9 cellular contexts compared by ENCODE assay signal in the genomic region with DNA sequence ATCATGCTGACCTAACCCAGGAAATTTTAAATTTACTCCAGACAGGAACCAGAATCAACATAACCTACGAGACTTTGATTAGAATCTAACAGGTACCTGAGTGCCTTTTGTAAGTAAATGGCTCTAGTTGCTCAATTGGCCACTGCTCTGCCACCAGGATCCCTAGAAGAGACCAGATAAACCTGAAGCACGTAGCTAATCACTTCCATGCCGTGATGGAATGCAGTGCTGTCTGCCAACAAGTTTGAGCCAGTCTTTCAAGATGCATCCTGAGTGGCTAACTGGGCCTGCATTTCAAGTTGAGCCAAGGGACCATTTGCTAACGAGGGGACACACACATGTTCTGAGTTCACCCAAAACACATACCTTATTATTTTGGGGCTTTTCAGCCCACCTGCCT. TPM values are rescaled to one million over a fixed set of nuclear protein-coding genes. Genes with fewer than 3 reads are reported as not detected.
A peak's percentile ranks its signal among the peaks of the same experiment; 100 is the strongest.
DNase-seq lines count a peak whose midpoint lies in the region; ATAC-seq, FAIRE-seq and TF ChIP-seq lines count a peak whose summit lies in the region.
"Not testable (repeated sequence)": the region's sequence is repeated elsewhere in the genome, so short reads cannot be mapped to it uniquely, and the experiment has no call there.
"Had no signal": no experiment of that assay in that cellular context is flagged by ENCODE, and none has a peak within 500 bp of the region (broad histone marks: within the 10 kb centered on the region; RNA-seq: fewer than 3 reads in every experiment).

No MANE protein-coding gene starts in this region.

- not testable (repeated sequence) for BruUV-seq in GM12878 (replicated peaks; lab: Mats Ljungman, UMichigan)

- in situ Hi-C loops in GM12878 (cut with MboI) = not testable (repeated sequence)

- not testable (repeated sequence) for TF ChIP-seq RAD21 in GM12878 (IDR thresholded peaks at IDR 0.05; ENCODE audit: insufficient read depth, low read depth, low read length)

- not testable (repeated sequence) for H4K20me1 ChIP-seq in GM12878 (ENCODE audit: control insufficient read depth, insufficient read depth); keratinocyte (ENCODE audit: control insufficient read depth, extremely low read depth, insufficient read depth, low read length)

- not testable (repeated sequence) for TF ChIP-seq EP300 in GM12878 (IDR thresholded peaks at IDR 0.05; ENCODE audit: borderline replicate concordance in 1 of 2, control insufficient read depth in 1 of 2, low read depth in 2 of 2, low read length in 2 of 2)

- H3K27ac Mint-ChIP-seq in endodermal cell = peak overlapping the region; percentile 48

- H3K9me3 Mint-ChIP-seq in endodermal cell = peaks cover 20% of the 10 kb centered on the region

- RAD21 ChIA-PET in GM12878 (lab: Charles Lee; ENCODE audit: unreplicated experiment) = not testable (repeated sequence)

- H3K79me2 ChIP-seq in GM12878 (ENCODE audit: control insufficient read depth, insufficient read depth, low read length); keratinocyte (ENCODE audit: control insufficient read depth, insufficient read depth, low read length): not testable (repeated sequence)

- H3K4me1 Mint-ChIP-seq in endodermal cell = not testable (repeated sequence)

- H3K9ac ChIP-seq in GM12878 (ENCODE audit: control insufficient read depth, insufficient read depth, low read length); endodermal cell (ENCODE audit: extremely low read depth, low read length, poor library complexity, severe bottlenecking); keratinocyte (ENCODE audit: control insufficient read depth, extremely low read depth, insufficient read depth, low read length): not testable (repeated sequence)

- not testable (repeated sequence) for TF ChIP-seq CTCF in RWPE2 (IDR thresholded peaks at IDR 0.05; ENCODE audit: poor library complexity, severe bottlenecking); GM12878 (IDR thresholded peaks at IDR 0.05 in 2 of 3, conservative IDR thresholded peaks at IDR 0.05 in 1 of 3; ENCODE audit: control insufficient read depth in 2 of 3, extremely low read depth in 1 of 3, insufficient read depth in 1 of 3, low read depth in 3 of 3, low read length in 3 of 3); endodermal cell (conservative IDR thresholded peaks at IDR 0.05); keratinocyte (optimal IDR thresholded peaks at IDR 0.05 in 1 of 3, IDR thresholded peaks at IDR 0.05 in 1 of 3, conservative IDR thresholded peaks at IDR 0.05 in 1 of 3; ENCODE audit: extremely low read depth in 1 of 3, insufficient read depth in 2 of 3, low read length in 3 of 3); prostate gland (IDR thresholded peaks at IDR 0.05); upper lobe of right lung (IDR thresholded peaks at IDR 0.05)

- dilution Hi-C loops in keratinocyte (cut with MboI; ENCODE audit: extremely low pct_ligation_motif_present, low sequenced_read_pairs) = not testable (repeated sequence)

- SMC1A ChIA-PET in GM12878 (lab: Charles Lee; ENCODE audit: uncharacterized antibody, unreplicated experiment) = not testable (repeated sequence)

- H3K4me1 ChIP-seq in RWPE2 (ENCODE audit: insufficient read depth, poor library complexity, severe bottlenecking); GM12878 (ENCODE audit: control insufficient read depth, insufficient read depth, low read length); endodermal cell (ENCODE audit: control insufficient read depth, insufficient read depth, low read length); esophagus (ENCODE audit: control insufficient read depth in 2 of 2, insufficient read depth in 2 of 2, low read length in 1 of 2); prostate gland (replicated peaks); upper lobe of right lung: not testable (repeated sequence)
- peaks cover 14% of the 10 kb centered on the region for H3K4me1 ChIP-seq in keratinocyte (ENCODE audit: control insufficient read depth, extremely low read depth, insufficient read depth, low read length)

- H3K9me3 ChIP-seq in RWPE2 (ENCODE audit: severe bottlenecking); GM12878 (replicated peaks; ENCODE audit: control insufficient read depth, insufficient read depth, low read length); endodermal cell (ENCODE audit: control insufficient read depth, low read length); esophagus (ENCODE audit: control insufficient read depth in 2 of 2, insufficient read depth in 1 of 2, low read depth in 1 of 2, low read length in 1 of 2); keratinocyte (ENCODE audit: control insufficient read depth, low read depth, low read length); prostate gland; upper lobe of right lung: not testable (repeated sequence)

- POLR2A ChIA-PET in GM12878 (lab: Charles Lee) = not testable (repeated sequence)

- WGBS in GM12878 (ENCODE audit: insufficient coverage, insufficient replicate concordance, low lambda C conversion rate, missing lambda C conversion rate) = 25% methylated on average over 2 of the region's 4 CpGs
- WGBS in endodermal cell (ENCODE audit: insufficient coverage in 1 of 2, insufficient read length in 1 of 2), 2 experiments = 58% methylated on average over 2 of the region's 4 CpGs; no CpG with 5 or more reads in 1 of the 2 experiments
- WGBS in esophagus, 2 donors = 52 to 72% methylated on average over 2 of the region's 4 CpGs
- WGBS in prostate gland = 58% methylated on average over 2 of the region's 4 CpGs

- CTCF ChIA-PET in GM12878 (lab: Yijun Ruan, JAX) = not testable (repeated sequence)

- not testable (repeated sequence) for H3K36me3 ChIP-seq in RWPE2 (ENCODE audit: low read depth); endodermal cell (ENCODE audit: control insufficient read depth, insufficient read depth, low read length); esophagus (ENCODE audit: control insufficient read depth in 2 of 2, insufficient read depth in 2 of 2, low read length in 1 of 2); keratinocyte (ENCODE audit: control insufficient read depth in 2 of 2, extremely low read depth in 1 of 2, insufficient read depth in 2 of 2, low read length in 2 of 2); prostate gland
- H3K36me3 ChIP-seq in GM12878 (ENCODE audit: control insufficient read depth in 2 of 2, insufficient read depth in 2 of 2, low read length in 1 of 2) = peaks cover 0 to 11% of the 10 kb centered on the region in 2 experiments; a peak in 1 of 4 replicates
- peaks cover 39% of the 10 kb centered on the region for H3K36me3 ChIP-seq in upper lobe of right lung

- not testable (repeated sequence) for H3K36me3 Mint-ChIP-seq in endodermal cell (ENCODE audit: low read depth)

- FAIRE-seq in GM12891 (lab: Jason Lieb, UNC) (peak; percentile 63), GM12878 (lab: Jason Lieb, UNC) (peak; percentile 86), keratinocyte (lab: Jason Lieb, UNC) (peak; percentile 72)

- peak; percentile 26; the same call in 1 of the 3 replicates for ATAC-seq in RWPE2 (ENCODE audit: low read depth)
- ATAC-seq in GM12878 = not testable (repeated sequence)
- peak; percentile 32 for ATAC-seq in upper lobe of right lung

- H3K4me2 ChIP-seq in GM12878 (ENCODE audit: control insufficient read depth, insufficient read depth) = not testable (repeated sequence)
- peak overlapping the region; percentile 20 for H3K4me2 ChIP-seq in keratinocyte (ENCODE audit: control insufficient read depth, extremely low read depth, insufficient read depth, low read depth, low read length)

- H3K27me3 Mint-ChIP-seq in endodermal cell (ENCODE audit: insufficient read depth) = not testable (repeated sequence)

- intact Hi-C loops in GM12878 (cut with micrococcal nuclease; ENCODE audit: unreplicated experiment); prostate gland (cut with DNase I); upper lobe of right lung (cut with DNase I): not testable (repeated sequence)

- H3K9me1 ChIP-seq in keratinocyte (ENCODE audit: control insufficient read depth, extremely low read depth, insufficient read depth, low read length) = not testable (repeated sequence)

- H3K4me3 Mint-ChIP-seq in endodermal cell = not testable (repeated sequence)

- not testable (repeated sequence) for H3K4me3 ChIP-seq in RWPE2 (ENCODE audit: severe bottlenecking); GM12878; endodermal cell (ENCODE audit: low read length); esophagus (ENCODE audit: low read depth in 1 of 2, low read length in 2 of 2); keratinocyte (ENCODE audit: control insufficient read depth in 2 of 3, extremely low read depth in 1 of 3, insufficient read depth in 2 of 3, low read depth in 1 of 3, low read length in 3 of 3); prostate gland; upper lobe of right lung

- DNase-seq in GM12891 (ENCODE audit: insufficient read length, low spot score); RWPE2 (ENCODE audit: low spot score); GM12878 (ENCODE audit: low read depth, low spot score); endodermal cell; keratinocyte (ENCODE audit: low read depth, low spot score); prostate gland (ENCODE audit: low spot score); upper lobe of right lung: not testable (repeated sequence)

- not testable (repeated sequence) for H3K27ac ChIP-seq in RWPE2 (ENCODE audit: poor library complexity, severe bottlenecking); GM12878 (ENCODE audit: control insufficient read depth, insufficient read depth); endodermal cell (ENCODE audit: low read depth, low read length); upper lobe of right lung
- H3K27ac ChIP-seq in esophagus (ENCODE audit: low read depth in 2 of 2, low read length in 1 of 2) (peak overlapping the region; percentile 59 to 60), keratinocyte (ENCODE audit: control insufficient read depth, insufficient read depth, low read length) (peak overlapping the region; percentile 25), prostate gland (peak overlapping the region; percentile 16 to 38)

- TF ChIP-seq POLR2A in GM12891 (IDR thresholded peaks at IDR 0.05; ENCODE audit: low read depth, low read length); GM12878 (IDR thresholded peaks at IDR 0.05; ENCODE audit: low read depth, low read length); prostate gland (IDR thresholded peaks at IDR 0.05): not testable (repeated sequence)

- H2AFZ ChIP-seq in GM12878 (ENCODE audit: control insufficient read depth, low read depth, low read length); keratinocyte (ENCODE audit: control insufficient read depth, low read length): not testable (repeated sequence)

- not testable (repeated sequence) for H3K27me3 ChIP-seq in RWPE2 (ENCODE audit: insufficient read depth, poor library complexity, severe bottlenecking); GM12878 (replicated peaks in 1 of 2; ENCODE audit: control insufficient read depth in 2 of 2, insufficient read depth in 2 of 2, low read length in 1 of 2); endodermal cell (ENCODE audit: control insufficient read depth, insufficient read depth, low read length, poor library complexity, severe bottlenecking); esophagus (ENCODE audit: control insufficient read depth in 1 of 2, insufficient read depth in 2 of 2, low read length in 2 of 2); keratinocyte (ENCODE audit: control insufficient read depth, extremely low read depth, insufficient read depth, low read length); prostate gland (replicated peaks; ENCODE audit: insufficient read depth); upper lobe of right lung

RNA-seq across cellular contexts. Expression of a gene that starts 15.8 kb away (rescaled TPM):
- 19.4 TPM for polyA plus RNA-seq in GM12891 (2012; ENCODE audit: low read depth, missing spikeins)
- 26.5 and 26.6 TPM in 2 replicates for total RNA-seq in GM12878 (2013; cell fraction: nucleolus; rRNA removed)
- total RNA-seq in GM12878 (2014; rRNA removed) = 5.1 and 5.3 TPM in 2 replicates
- total RNA-seq in GM12878 (2014; rRNA removed; fragmentation: Illumina TruSeq; extraction: Trizol) = 6.8 and 6.9 TPM in 2 replicates
- 3.9 and 4.8 TPM in 2 replicates for total RNA-seq in GM12878 (2021)
- 9.7 TPM for polyA plus RNA-seq in GM12878 (2011; ENCODE audit: low read depth)
- polyA plus RNA-seq in GM12878 (2011; rRNA removed) = 8.7 and 8.9 TPM in 2 replicates
- polyA plus RNA-seq in GM12878 (2011; cell fraction: cytosol; rRNA removed) = 4.2 and 4.7 TPM in 2 replicates
- 16.8 and 17.4 TPM in 2 replicates for polyA plus RNA-seq in GM12878 (2011; cell fraction: nucleus; rRNA removed)
- polyA plus RNA-seq in GM12878 (2012) = 14.2 and 14.8 TPM in 2 replicates
- 7.2 and 8.4 TPM in 2 replicates for polyA plus RNA-seq in GM12878 (2014; fragmentation: Illumina TruSeq; extraction: Trizol)
- polyA plus RNA-seq in GM12878 (2014; fragmentation: Nextera tagmentation; extraction: Ambion mirVana) = 1 to 10 TPM; 3.6 to 6.2 TPM
- polyA plus RNA-seq in GM12878 (2014; rRNA removed) = 3.4 and 4.2 TPM in 2 replicates
- polyA plus RNA-seq in GM12878 (2016; fragmentation: Nextera tagmentation; extraction: Ambion mirVana) = 1 to 10 TPM; 1.5 to 1.8 TPM
- polyA minus RNA-seq in GM12878 (2011; rRNA and poly(A)+ RNA removed) = 6.7 and 9.0 TPM in 2 replicates
- polyA minus RNA-seq in GM12878 (2011; cell fraction: cytosol; rRNA and poly(A)+ RNA removed) = 1.6 and 4.3 TPM in 2 replicates
- 14.4 and 18.2 TPM in 2 replicates for polyA minus RNA-seq in GM12878 (2011; cell fraction: nucleus; rRNA and poly(A)+ RNA removed)
- not detected for total RNA-seq in endodermal cell
- 0.18 TPM for polyA plus RNA-seq in endodermal cell (2013, experiment 1 of 2)
- 0.21 TPM for polyA plus RNA-seq in endodermal cell (2013, experiment 2 of 2)
- polyA plus RNA-seq in esophagus = 10 to 100 TPM; 10.1 to 13.7 TPM
- polyA plus RNA-seq in keratinocyte = 12.0 to 36.5 TPM (median 22.7 TPM) in 3 replicates
- 8.0 TPM for polyA plus RNA-seq in keratinocyte (2011; ENCODE audit: low read depth)
- polyA plus RNA-seq in keratinocyte (2011; cell fraction: cytosol; rRNA removed) = 10.4 and 16.0 TPM in 2 replicates
- polyA plus RNA-seq in keratinocyte (2011; cell fraction: nucleus; rRNA removed) = 35.7 and 37.4 TPM in 2 replicates
- 3.3 and 10.7 TPM in 2 replicates for polyA plus RNA-seq in keratinocyte (2012; ENCODE audit: low replicate concordance)
- polyA minus RNA-seq in keratinocyte = 6.1 to 52.6 TPM (median 37.0 TPM) in 3 replicates
- polyA minus RNA-seq in keratinocyte (2011; cell fraction: cytosol; rRNA and poly(A)+ RNA removed) = 15.5 TPM
- polyA minus RNA-seq in keratinocyte (2011; cell fraction: nucleus; rRNA and poly(A)+ RNA removed) = 19.3 and 41.7 TPM in 2 replicates
- 10 to 100 TPM in 1 of 2 donors, 1 to 10 TPM in 1; 9.1 to 13.9 TPM for total RNA-seq in prostate gland
- total RNA-seq in upper lobe of right lung = 42.2 TPM
- total RNA-seq: H7 had no signal

RNA-seq across cellular contexts. Expression of a gene that starts 26.5 kb away (rescaled TPM):
- 2.9 TPM for polyA plus RNA-seq in GM12891 (2012; ENCODE audit: low read depth, missing spikeins)
- 16.5 and 17.1 TPM in 2 replicates for total RNA-seq in GM12878 (2013; cell fraction: nucleolus; rRNA removed)
- total RNA-seq in GM12878 (2014; rRNA removed) = 2.6 TPM in 2 replicates
- 2.7 and 3.3 TPM in 2 replicates for total RNA-seq in GM12878 (2014; rRNA removed; fragmentation: Illumina TruSeq; extraction: Trizol)
- total RNA-seq in GM12878 (2021) = 1.8 and 2.4 TPM in 2 replicates
- polyA plus RNA-seq in GM12878 (2011; ENCODE audit: low read depth) = 3.2 TPM
- 3.1 and 3.8 TPM in 2 replicates for polyA plus RNA-seq in GM12878 (2011; rRNA removed)
- 1.2 and 2.2 TPM in 2 replicates for polyA plus RNA-seq in GM12878 (2011; cell fraction: cytosol; rRNA removed)
- 3.2 and 5.2 TPM in 2 replicates for polyA plus RNA-seq in GM12878 (2011; cell fraction: nucleus; rRNA removed)
- 1.8 and 2.9 TPM in 2 replicates for polyA plus RNA-seq in GM12878 (2012)
- polyA plus RNA-seq in GM12878 (2014; fragmentation: Illumina TruSeq; extraction: Trizol) = 2.1 and 5.7 TPM in 2 replicates
- 1 to 10 TPM in 1 of 2 experiments, under 1 TPM in 1; 0.32 to 1.2 TPM for polyA plus RNA-seq in GM12878 (2014; fragmentation: Nextera tagmentation; extraction: Ambion mirVana)
- polyA plus RNA-seq in GM12878 (2014; rRNA removed) = 1.2 and 1.4 TPM in 2 replicates
- under 1 TPM; 0.21 to 0.98 TPM for polyA plus RNA-seq in GM12878 (2016; fragmentation: Nextera tagmentation; extraction: Ambion mirVana)
- 3.3 and 4.2 TPM in 2 replicates for polyA minus RNA-seq in GM12878 (2011; rRNA and poly(A)+ RNA removed)
- 0.73 and 0.94 TPM in 2 replicates for polyA minus RNA-seq in GM12878 (2011; cell fraction: cytosol; rRNA and poly(A)+ RNA removed)
- 3.5 and 3.7 TPM in 2 replicates for polyA minus RNA-seq in GM12878 (2011; cell fraction: nucleus; rRNA and poly(A)+ RNA removed)
- total RNA-seq in endodermal cell = not detected
- polyA plus RNA-seq in endodermal cell (2013, experiment 1 of 2) = not detected
- polyA plus RNA-seq in endodermal cell (2013, experiment 2 of 2) = 0.12 TPM
- 1 to 10 TPM; 2.5 to 6.1 TPM for polyA plus RNA-seq in esophagus
- 37.1 to 51.1 TPM (median 42.6 TPM) in 3 replicates for polyA plus RNA-seq in keratinocyte
- 28.5 TPM for polyA plus RNA-seq in keratinocyte (2011; ENCODE audit: low read depth)
- polyA plus RNA-seq in keratinocyte (2011; cell fraction: cytosol; rRNA removed) = 26.3 and 41.3 TPM in 2 replicates
- 40.1 and 45.9 TPM in 2 replicates for polyA plus RNA-seq in keratinocyte (2011; cell fraction: nucleus; rRNA removed)
- 11.7 and 24.9 TPM in 2 replicates for polyA plus RNA-seq in keratinocyte (2012; ENCODE audit: low replicate concordance)
- polyA minus RNA-seq in keratinocyte = 22.2 to 56.7 TPM (median 45.3 TPM) in 3 replicates
- polyA minus RNA-seq in keratinocyte (2011; cell fraction: cytosol; rRNA and poly(A)+ RNA removed) = 20.9 TPM
- polyA minus RNA-seq in keratinocyte (2011; cell fraction: nucleus; rRNA and poly(A)+ RNA removed) = 14.4 and 31.1 TPM in 2 replicates
- total RNA-seq in prostate gland = 10 to 100 TPM; 15.8 to 32.7 TPM
- 46.6 TPM for total RNA-seq in upper lobe of right lung
- total RNA-seq: H7 had no signal

RNA-seq across cellular contexts. Expression of a gene that starts 56.8 kb away (rescaled TPM):
- polyA plus RNA-seq in GM12891 (2012; ENCODE audit: low read depth, missing spikeins) = 21.2 TPM
- 20.3 and 23.6 TPM in 2 replicates for total RNA-seq in GM12878 (2013; cell fraction: nucleolus; rRNA removed)
- total RNA-seq in GM12878 (2014; rRNA removed) = 16.9 and 17.1 TPM in 2 replicates
- total RNA-seq in GM12878 (2014; rRNA removed; fragmentation: Illumina TruSeq; extraction: Trizol) = 24.4 and 25.3 TPM in 2 replicates
- total RNA-seq in GM12878 (2021) = 27.8 and 28.2 TPM in 2 replicates
- 17.2 TPM for polyA plus RNA-seq in GM12878 (2011; ENCODE audit: low read depth)
- polyA plus RNA-seq in GM12878 (2011; rRNA removed) = 29.9 and 53.8 TPM in 2 replicates
- 12.7 and 18.9 TPM in 2 replicates for polyA plus RNA-seq in GM12878 (2011; cell fraction: cytosol; rRNA removed)
- polyA plus RNA-seq in GM12878 (2011; cell fraction: nucleus; rRNA removed) = 24.1 and 28.2 TPM in 2 replicates
- polyA plus RNA-seq in GM12878 (2012) = 29.3 and 34.1 TPM in 2 replicates
- polyA plus RNA-seq in GM12878 (2014; fragmentation: Illumina TruSeq; extraction: Trizol) = 35.4 and 46.5 TPM in 2 replicates
- polyA plus RNA-seq in GM12878 (2014; fragmentation: Nextera tagmentation; extraction: Ambion mirVana) = 10 to 100 TPM; 18.9 to 21.8 TPM
- polyA plus RNA-seq in GM12878 (2014; rRNA removed) = 20.4 and 24.1 TPM in 2 replicates
- polyA plus RNA-seq in GM12878 (2016; fragmentation: Nextera tagmentation; extraction: Ambion mirVana) = 10 to 100 TPM; 25.9 to 27.5 TPM
- polyA minus RNA-seq in GM12878 (2011; rRNA and poly(A)+ RNA removed) = 16.3 and 25.2 TPM in 2 replicates
- 10.7 and 12.5 TPM in 2 replicates for polyA minus RNA-seq in GM12878 (2011; cell fraction: cytosol; rRNA and poly(A)+ RNA removed)
- polyA minus RNA-seq in GM12878 (2011; cell fraction: nucleus; rRNA and poly(A)+ RNA removed) = 6.3 and 8.2 TPM in 2 replicates
- 10 to 100 TPM; 33.9 to 36.4 TPM for total RNA-seq in endodermal cell
- polyA plus RNA-seq in endodermal cell (2013, experiment 1 of 2) = 54.1 TPM
- polyA plus RNA-seq in endodermal cell (2013, experiment 2 of 2) = 47.6 TPM
- 10 to 100 TPM in 1 of 2 donors, 1 to 10 TPM in 1; 9.4 to 23.0 TPM for polyA plus RNA-seq in esophagus
- polyA plus RNA-seq in keratinocyte = 24.2 to 50.6 TPM (median 30.4 TPM) in 3 replicates
- 6.6 TPM for polyA plus RNA-seq in keratinocyte (2011; ENCODE audit: low read depth)
- polyA plus RNA-seq in keratinocyte (2011; cell fraction: cytosol; rRNA removed) = 28.1 and 57.2 TPM in 2 replicates
- 27.8 and 38.8 TPM in 2 replicates for polyA plus RNA-seq in keratinocyte (2011; cell fraction: nucleus; rRNA removed)
- polyA plus RNA-seq in keratinocyte (2012; ENCODE audit: low replicate concordance) = 24.1 and 25.2 TPM in 2 replicates
- 1.9 to 28.3 TPM (median 11.5 TPM) in 3 replicates for polyA minus RNA-seq in keratinocyte
- polyA minus RNA-seq in keratinocyte (2011; cell fraction: cytosol; rRNA and poly(A)+ RNA removed) = 12.1 TPM
- 5.8 and 12.0 TPM in 2 replicates for polyA minus RNA-seq in keratinocyte (2011; cell fraction: nucleus; rRNA and poly(A)+ RNA removed)
- total RNA-seq in prostate gland = 10 to 100 TPM; 21.8 to 26.1 TPM
- 17.9 TPM for total RNA-seq in upper lobe of right lung

RNA-seq across cellular contexts. Expression of a gene that starts 56.8 kb away (rescaled TPM):
- 9.6 TPM for polyA plus RNA-seq in GM12891 (2012; ENCODE audit: low read depth, missing spikeins)
- total RNA-seq in GM12878 (2013; cell fraction: nucleolus; rRNA removed) = 39.7 and 42.9 TPM in 2 replicates
- total RNA-seq in GM12878 (2014; rRNA removed) (6.9 and 8.3 TPM in 2 replicates), GM12878 (2014; rRNA removed; fragmentation: Illumina TruSeq; extraction: Trizol) (9.7 and 10.4 TPM in 2 replicates), GM12878 (2021) (13.9 TPM in 2 replicates), endodermal cell (10 to 100 TPM; 20.1 to 27.7 TPM), prostate gland (10 to 100 TPM; 14.9 to 36.9 TPM), upper lobe of right lung (16.2 TPM)
- 4.1 TPM for polyA plus RNA-seq in GM12878 (2011; ENCODE audit: low read depth)
- polyA plus RNA-seq in GM12878 (2011; rRNA removed) (6.5 and 7.4 TPM in 2 replicates), GM12878 (2014; fragmentation: Illumina TruSeq; extraction: Trizol) (9.2 and 11.8 TPM in 2 replicates), GM12878 (2014; fragmentation: Nextera tagmentation; extraction: Ambion mirVana) (1 to 10 TPM; 3.5 to 4.0 TPM), GM12878 (2014; rRNA removed) (3.8 and 4.4 TPM in 2 replicates), GM12878 (2016; fragmentation: Nextera tagmentation; extraction: Ambion mirVana) (1 to 10 TPM; 9.3 to 10.0 TPM), esophagus (1 to 10 TPM; 2.7 to 6.3 TPM), keratinocyte (4.5 to 8.4 TPM (median 6.8 TPM) in 3 replicates)
- polyA plus RNA-seq in GM12878 (2011; cell fraction: cytosol; rRNA removed) = 2.9 and 3.5 TPM in 2 replicates
- polyA plus RNA-seq in GM12878 (2011; cell fraction: nucleus; rRNA removed) = 5.2 and 6.4 TPM in 2 replicates
- polyA plus RNA-seq in GM12878 (2012) = 6.3 and 7.0 TPM in 2 replicates
- 9.2 and 12.8 TPM in 2 replicates for polyA minus RNA-seq in GM12878 (2011; rRNA and poly(A)+ RNA removed)
- 2.9 and 3.7 TPM in 2 replicates for polyA minus RNA-seq in GM12878 (2011; cell fraction: cytosol; rRNA and poly(A)+ RNA removed)
- 9.3 and 16.5 TPM in 2 replicates for polyA minus RNA-seq in GM12878 (2011; cell fraction: nucleus; rRNA and poly(A)+ RNA removed)
- 9.7 TPM for polyA plus RNA-seq in endodermal cell (2013, experiment 1 of 2)
- 9.5 TPM for polyA plus RNA-seq in endodermal cell (2013, experiment 2 of 2)
- polyA plus RNA-seq in keratinocyte (2011; ENCODE audit: low read depth) = 2.8 TPM
- 3.3 and 5.3 TPM in 2 replicates for polyA plus RNA-seq in keratinocyte (2011; cell fraction: cytosol; rRNA removed)
- polyA plus RNA-seq in keratinocyte (2011; cell fraction: nucleus; rRNA removed) = 6.9 and 8.3 TPM in 2 replicates
- 4.3 and 6.3 TPM in 2 replicates for polyA plus RNA-seq in keratinocyte (2012; ENCODE audit: low replicate concordance)
- polyA minus RNA-seq in keratinocyte = 3.5 to 10.2 TPM (median 5.8 TPM) in 3 replicates
- polyA minus RNA-seq in keratinocyte (2011; cell fraction: cytosol; rRNA and poly(A)+ RNA removed) = 2.5 TPM
- 3.7 and 7.1 TPM in 2 replicates for polyA minus RNA-seq in keratinocyte (2011; cell fraction: nucleus; rRNA and poly(A)+ RNA removed)

Comparison
In these comparisons a context has a peak if more than half of its experiments do, and no peak if none do; other contexts are left out.
1. RNA of a gene that starts 15.8 kb away (total RNA-seq): 42.2 TPM in upper lobe of right lung (single experiment), 9.1 to 13.9 TPM in prostate gland and 3.9 to 26.6 TPM in GM12878; not detected in endodermal cell; every median in the first group is over 4 times any median in the second.